8 cellular contexts compared by ENCODE assay signal in the genomic region with DNA sequence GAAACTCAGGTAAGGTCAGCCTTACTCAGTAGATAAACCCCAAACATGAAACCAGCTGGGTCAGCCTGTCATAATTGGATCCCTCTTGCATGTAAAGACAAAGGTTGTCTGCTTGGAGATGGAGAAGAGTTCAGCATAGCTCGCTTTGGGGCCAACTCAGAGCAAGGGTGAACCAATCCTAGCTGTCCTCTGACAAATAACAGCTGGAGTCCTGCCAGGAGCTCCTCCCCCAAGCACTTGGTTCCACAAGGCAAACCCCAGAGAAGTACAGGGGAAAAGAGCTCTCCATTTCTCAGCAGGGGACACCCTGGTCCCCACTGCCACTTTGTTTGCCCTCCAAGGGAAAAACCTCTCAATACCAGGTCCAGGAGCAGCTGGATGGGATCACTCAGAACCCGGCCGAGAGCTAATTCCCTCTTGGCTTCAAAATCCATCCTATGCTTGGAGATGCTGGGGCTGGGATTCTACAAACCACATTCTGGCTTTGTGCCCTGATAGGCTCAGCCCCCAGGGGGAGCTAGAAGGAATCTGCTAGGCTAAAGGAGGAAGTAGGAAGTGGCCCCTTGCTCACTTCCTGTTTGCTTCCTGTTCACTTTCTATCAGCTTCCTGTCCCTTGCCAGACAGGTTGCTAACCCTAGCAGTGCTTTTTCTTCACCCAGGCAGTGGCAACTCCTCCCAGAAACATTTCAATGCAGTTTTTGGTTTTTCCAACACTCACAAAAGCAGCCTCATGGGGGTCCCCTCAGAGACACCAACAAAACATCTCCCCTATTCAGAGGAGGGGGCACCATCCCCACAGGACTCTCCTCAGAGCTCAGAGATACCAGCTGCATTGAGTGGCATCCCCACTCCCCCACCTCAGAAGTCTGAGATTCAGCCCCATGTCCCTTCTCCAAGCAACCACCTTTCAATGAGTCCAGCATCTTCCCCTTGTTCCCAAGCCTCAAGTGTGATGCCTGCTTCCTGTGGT. TPM values are rescaled to one million over a fixed set of nuclear protein-coding genes. Genes with fewer than 3 reads are reported as not detected.
DNase-seq lines count a peak whose midpoint lies in the region; ATAC-seq, FAIRE-seq and TF ChIP-seq lines count a peak whose summit lies in the region.

No MANE protein-coding gene starts in this region.

- POLR2A ChIA-PET in BJ (lab: Charles Lee) (no interaction called here), HCT116 (lab: Charles Lee) (no interaction called here)

- intact Hi-C loops in HCT116 (cut with micrococcal nuclease): no loop called here

- H3K9me3 ChIP-seq in HCT116 (ENCODE audit: control insufficient read depth in 1 of 2, insufficient read depth in 1 of 2, low read depth in 1 of 2, low read length in 2 of 2): no peaks in the 10 kb centered on the region

- in situ Hi-C loops in GM13976 (cut with MboI; ENCODE audit: low sequenced_read_pairs, unreplicated experiment): no loop called here

- H3K27ac ChIP-seq in HCT116 (ENCODE audit: low read depth, low read length): peak overlapping the region; percentile 22; the same call in 1 of the 2 replicates
- peak overlapping the region; percentile 53 for H3K27ac ChIP-seq in layer of hippocampus (ENCODE audit: low read depth, low read length)

- no peaks in the 10 kb centered on the region for H4K20me1 ChIP-seq in HCT116 (ENCODE audit: insufficient read depth)

- DNase-seq in BJ (ENCODE audit: low read depth) (no peak), HCT116 (ENCODE audit: low read depth, low spot score) (peak; percentile 46), RCC 7860 (ENCODE audit: low spot score) (peak; percentile 7), cardiac fibroblast (ENCODE audit: low read depth in 2 of 2) (peak; percentile 70 to 82), superior temporal gyrus (ENCODE audit: extremely low spot score) (peak; percentile 68), GM13976 (ENCODE audit: low spot score) (no peak)

- H3K9ac ChIP-seq in HCT116 (ENCODE audit: low read length): no peak overlapping the region

- TF ChIP-seq CTCF in BJ (IDR thresholded peaks at IDR 0.05; ENCODE audit: insufficient read depth, low read depth, low read length) (peak; percentile 17; the same call in 1 of the 2 replicates), HCT116 (IDR thresholded peaks at IDR 0.05 in 2 of 3, conservative IDR thresholded peaks at IDR 0.05 in 1 of 3; ENCODE audit: borderline replicate concordance in 1 of 3, insufficient read depth in 1 of 3, low read depth in 2 of 3, low read length in 2 of 3) (peak; percentile 27 to 70 (median 58); a peak in 5 of 6 replicates), cardiac fibroblast (IDR thresholded peaks at IDR 0.05; ENCODE audit: low read depth, low read length) (peak; percentile 36), GM13976 (IDR thresholded peaks at IDR 0.05; ENCODE audit: borderline replicate concordance, control extremely low read depth, extremely low read depth, insufficient read depth, missing control alignments) (no peak)

- no peak for TF ChIP-seq POLR2A in HCT116 (IDR thresholded peaks at IDR 0.05; ENCODE audit: borderline replicate concordance, extremely low read depth, insufficient read depth, insufficient read length)

- no TSS peak for BruUV-seq in HCT116 (replicated peaks; lab: Mats Ljungman, UMichigan)

- no peak overlapping the region for H2AFZ ChIP-seq in HCT116 (ENCODE audit: low read depth, low read length, poor library complexity, severe bottlenecking)

- H3K4me3 ChIP-seq in BJ (ENCODE audit: low read depth, low read length) (no peak overlapping the region), HCT116 (replicated peaks in 1 of 2; ENCODE audit: low read depth in 1 of 2, low read length in 2 of 2) (no peak overlapping the region), cardiac fibroblast (replicated peaks in 1 of 2; ENCODE audit: low read depth in 2 of 2, low read length in 2 of 2) (no peak overlapping the region)

- H3K27me3 ChIP-seq in BJ (ENCODE audit: control insufficient read depth, insufficient read depth, low read length) (no peaks in the 10 kb centered on the region), HCT116 (ENCODE audit: insufficient read depth, low read length) (no peaks in the 10 kb centered on the region), layer of hippocampus (ENCODE audit: control insufficient read depth, insufficient read depth, low read length) (no peaks in the 10 kb centered on the region)

- H3K79me2 ChIP-seq in HCT116 (ENCODE audit: insufficient read depth, low read length): no peaks in the 10 kb centered on the region

- peak; percentile 36; the same call in 1 of the 2 replicates for TF ChIP-seq RAD21 in HCT116 (IDR thresholded peaks at IDR 0.05; ENCODE audit: low read depth)

- H3K36me3 ChIP-seq in BJ (ENCODE audit: control insufficient read depth, insufficient read depth, low read length) (no peaks in the 10 kb centered on the region; the same call in 1 of the 2 replicates), HCT116 (ENCODE audit: control insufficient read depth in 1 of 2, insufficient read depth in 2 of 2, low read length in 2 of 2) (peaks cover 0 to 4% of the 10 kb centered on the region in 2 experiments; a peak in 2 of 4 replicates)

- H3K4me1 ChIP-seq in HCT116 (ENCODE audit: control insufficient read depth in 1 of 2, insufficient read depth in 2 of 2, low read length in 2 of 2): peaks cover 0 to 9% of the 10 kb centered on the region in 2 experiments; a peak in 2 of 4 replicates

- CTCF ChIA-PET in BJ (lab: Yijun Ruan, JAX): interaction anchor here (0.7 to 2.0 kb wide), 7 partner anchors 12 to 178 kb away, joined by 3 to 7 read pairs (median 6); no protein-coding TSS in a partner anchor
- CTCF ChIA-PET in HCT116 (lab: Charles Lee): interaction anchor here (0.6 to 2.2 kb wide), 4 partner anchors 8 to 189 kb away, joined by 3 to 8 read pairs (median 3); no protein-coding TSS in a partner anchor

- RAD21 ChIA-PET in HCT116 (lab: Charles Lee; ENCODE audit: low non-redundant PET in 1 of 2, low total read pairs in 2 of 2, uncharacterized antibody in 2 of 2, unreplicated experiment in 2 of 2): no interaction called here

- no peak for FAIRE-seq in RCC 7860 (lab: Jason Lieb, UNC)

- peak; percentile 88 for ATAC-seq in HCT116
- no peak for ATAC-seq in HG03520 (IDR thresholded peaks at IDR 0.05; ENCODE audit: unreplicated experiment)

- no peaks in the 10 kb centered on the region for H3K9me2 ChIP-seq in HCT116 (ENCODE audit: insufficient read depth)

- H3K4me2 ChIP-seq in HCT116 (ENCODE audit: low read length): 0 out of 2 replicates have a peak overlapping the region, but pooled peaks have one; percentile 11

TF ChIP-seq in HCT116, 20 proteins besides CTCF, POLR2A, EP300 and RAD21:
- TF ChIP-seq EGR1 (IDR thresholded peaks at IDR 0.05; ENCODE audit: low read depth) (no peak), ELF1 (IDR thresholded peaks at IDR 0.05; ENCODE audit: borderline replicate concordance, low read depth) (peak; percentile 80)

RNA-seq across cellular contexts. Expression of gene CDRT4, which starts 30.7 kb away (rescaled TPM):
- 1.6 and 5.9 TPM in 2 replicates for polyA plus RNA-seq in BJ (2011; rRNA removed)
- polyA minus RNA-seq in BJ (2011; rRNA and poly(A)+ RNA removed): 3.3 and 3.9 TPM in 2 replicates
- total RNA-seq in HCT116 (2021; ENCODE audit: unreplicated experiment): 6.2 TPM
- 2.8 and 3.7 TPM in 2 replicates for polyA plus RNA-seq in HCT116 (2012)

Comparison
In these comparisons a context has a peak if more than half of its experiments do, and no peak if none do; other contexts are left out.
1. DNase-seq: peak in HCT116 (single experiment), RCC 7860 (single experiment), cardiac fibroblast (2 of 2) and superior temporal gyrus (single experiment); none in BJ (single experiment) and GM13976 (single experiment).